Comparison of ENCODE assay signal across 3 cellular contexts in genomic region chr1:109937738-109938137, GRCh38.
TF ChIP-seq lines count a peak whose summit lies in the region.

No MANE protein-coding gene starts in this region.

TF ChIP-seq in HepG2, 621 proteins besides CTCF, POLR2A, EP300 and RAD21:
- TF ChIP-seq SMARCC2 (IDR thresholded peaks at IDR 0.05): no peak
- TF ChIP-seq ZNF136 (CRISPR knock-in tag; IDR thresholded peaks at IDR 0.05; ENCODE audit: low read depth): peak; percentile 100
- 0 out of 2 replicates have a peak, but pooled peaks have one; percentile 39 for TF ChIP-seq ZNF280D (CRISPR knock-in tag; IDR thresholded peaks at IDR 0.05)
- no peak for TF ChIP-seq THAP11 (CRISPR knock-in tag; IDR thresholded peaks at IDR 0.05)
- no peak for TF ChIP-seq PRPF4 (IDR thresholded peaks at IDR 0.05; ENCODE audit: low read depth, low read length, poor library complexity, severe bottlenecking)
- TF ChIP-seq CHD4 (IDR thresholded peaks at IDR 0.05; ENCODE audit: borderline replicate concordance, low read length): 0 out of 2 replicates have a peak, but pooled peaks have one; percentile 30

TF ChIP-seq in HEK293, 187 proteins besides CTCF, POLR2A, EP300 and RAD21:
- TF ChIP-seq IKZF3 (tag by site-specific recombination; IDR thresholded peaks at IDR 0.05): no peak
- 0 out of 2 replicates have a peak, but pooled peaks have one; percentile 27 for TF ChIP-seq TRIM28 (IDR thresholded peaks at IDR 0.05; ENCODE audit: borderline replicate concordance, low read length)
- no peak for TF ChIP-seq ZNF555 (tag by site-specific recombination; conservative IDR thresholded peaks at IDR 0.05)
- peak; percentile 98 for TF ChIP-seq SETDB1 (IDR thresholded peaks at IDR 0.05; ENCODE audit: insufficient read length, low read length)

TF ChIP-seq in K562, 482 proteins besides CTCF, POLR2A, EP300 and RAD21:
- TF ChIP-seq TRIM24 (IDR thresholded peaks at IDR 0.05): peak in 1 of 2 experiments; percentile 46; a peak in 2 of 4 replicates
- TF ChIP-seq ELF2 (CRISPR knock-in tag; IDR thresholded peaks at IDR 0.05): no peak
- TF ChIP-seq, protein P1, sequence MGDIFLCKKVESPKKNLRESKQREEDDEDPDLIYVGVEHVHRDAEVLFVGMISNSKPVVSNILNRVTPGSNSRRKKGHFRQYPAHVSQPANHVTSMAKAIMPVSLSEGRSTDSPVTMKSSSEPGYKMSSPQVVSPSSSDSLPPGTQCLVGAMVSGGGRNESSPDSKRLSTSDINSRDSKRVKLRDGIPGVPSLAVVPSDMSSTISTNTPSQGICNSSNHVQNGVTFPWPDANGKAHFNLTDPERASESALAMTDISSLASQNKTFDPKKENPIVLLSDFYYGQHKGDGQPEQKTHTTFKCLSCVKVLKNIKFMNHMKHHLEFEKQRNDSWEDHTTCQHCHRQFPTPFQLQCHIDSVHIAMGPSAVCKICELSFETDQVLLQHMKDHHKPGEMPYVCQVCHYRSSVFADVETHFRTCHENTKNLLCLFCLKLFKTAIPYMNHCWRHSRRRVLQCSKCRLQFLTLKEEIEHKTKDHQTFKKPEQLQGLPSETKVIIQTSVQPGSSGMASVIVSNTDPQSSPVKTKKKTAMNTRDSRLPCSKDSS (IDR thresholded peaks at IDR 0.05; ENCODE audit: low read depth, partially characterized antibody): peak; percentile 88
- TF ChIP-seq ARHGAP35 (IDR thresholded peaks at IDR 0.05; ENCODE audit: partially characterized antibody): no peak
- peak; percentile 40 for TF ChIP-seq ZNF507 (tag; conservative IDR thresholded peaks at IDR 0.05)
- TF ChIP-seq TRIM28 (IDR thresholded peaks at IDR 0.05): 0 out of 2 replicates have a peak, but pooled peaks have one; percentile 59
- TF ChIP-seq SMAD2 (IDR thresholded peaks at IDR 0.05; ENCODE audit: low read depth, low read length): no peak
- no peak for TF ChIP-seq ZMIZ1 (IDR thresholded peaks at IDR 0.05; ENCODE audit: low read depth in 2 of 2, low read length in 2 of 2)
- no peak for TF ChIP-seq ZBTB17 (CRISPR knock-in tag; IDR thresholded peaks at IDR 0.05)
- TF ChIP-seq CBX3 (IDR thresholded peaks at IDR 0.05; ENCODE audit: borderline replicate concordance in 1 of 2, low read length in 2 of 2): peak in 1 of 2 experiments; percentile 90; a peak in 1 of 3 replicates
- no peak for TF ChIP-seq ZNF212 (CRISPR knock-in tag; IDR thresholded peaks at IDR 0.05)
- TF ChIP-seq MAFG (tag; conservative IDR thresholded peaks at IDR 0.05): no peak
- no peak for TF ChIP-seq IRF2 (CRISPR knock-in tag; IDR thresholded peaks at IDR 0.05)
- TF ChIP-seq ZNF785 (CRISPR knock-in tag; IDR thresholded peaks at IDR 0.05): no peak
- TF ChIP-seq PRPF4 (IDR thresholded peaks at IDR 0.05; ENCODE audit: insufficient read depth, low read depth, low read length, poor library complexity, severe bottlenecking): no peak
